In genomic region chr3:50734985-50735384, GRCh38 we compare ENCODE assay signal across 10 cellular contexts.
A peak's percentile ranks its signal among the peaks of the same experiment; 100 is the strongest.
ATAC-seq and TF ChIP-seq lines count a peak whose summit lies in the region.
"Had no signal": no experiment of that assay in that cellular context is flagged by ENCODE, and none has a peak within 500 bp of the region (broad histone marks: within the 10 kb centered on the region; RNA-seq: fewer than 3 reads in every experiment).

No MANE protein-coding gene starts in this region.

- H3K4me3 ChIP-seq in HEK293 (ENCODE audit: low read depth, low read length) = no peak overlapping the region
- H3K4me3 ChIP-seq: A549; BLaER1; BLaER1 treated with 17β-estradiol and CSF1 and Interleukin-3, amounts not matched to agents 10 nM and 100 nM had no signal

- H3K4me1 ChIP-seq in HEK293 (ENCODE audit: control insufficient read depth, insufficient read depth, low read length) = no peaks in the 10 kb centered on the region
- H3K4me1 ChIP-seq: A549; BE2C; BLaER1; BLaER1 treated with 17β-estradiol and CSF1 and Interleukin-3, amounts not matched to agents 10 nM and 100 nM; Caco-2 had no signal

- H3K36me3 ChIP-seq in HEK293 (ENCODE audit: control insufficient read depth in 2 of 2, insufficient read depth in 1 of 2, low read length in 2 of 2) = no peaks in the 10 kb centered on the region
- H3K36me3 ChIP-seq: BE2C; BLaER1; BLaER1 treated with 17β-estradiol and CSF1 and Interleukin-3, amounts not matched to agents 10 nM and 100 nM had no signal

- ATAC-seq in HG03565 (IDR thresholded peaks at IDR 0.05; ENCODE audit: unreplicated experiment) = no peak
- ATAC-seq: A549; CD8-positive, alpha-beta T cell had no signal

- no peak for TF ChIP-seq CTCF in HEK293 (tag by site-specific recombination; IDR thresholded peaks at IDR 0.05)

- no peaks in the 10 kb centered on the region for H3K9me3 ChIP-seq in HEK293 (ENCODE audit: control insufficient read depth, insufficient read depth, low read depth, low read length)
- H3K9me3 ChIP-seq: A549, BE2C, BLaER1, Caco-2 had no signal

- CTCF ChIA-PET in HEK293 (lab: Yijun Ruan, JAX) = no interaction called here

- no peak overlapping the region for H3K27ac ChIP-seq in HEK293 (ENCODE audit: extremely low read depth, low read depth, low read length)
- H3K27ac ChIP-seq: 22Rv1; A549; BLaER1; BLaER1 treated with 17β-estradiol and CSF1 and Interleukin-3, amounts not matched to agents 10 nM and 100 nM; C4-2B had no signal

- POLR2A ChIA-PET in HEK293 (lab: Yijun Ruan, JAX) = interaction anchor here (0.6 kb wide), 1 partner anchor 74 kb away, joined by 5 read pairs; no protein-coding TSS in a partner anchor

TF ChIP-seq in HEK293, 187 proteins besides CTCF, POLR2A, EP300 and RAD21:
- TF ChIP-seq SETDB1 (IDR thresholded peaks at IDR 0.05; ENCODE audit: insufficient read length, low read length) = peak; percentile 56
- TF ChIP-seq ZNF791 (tag by site-specific recombination; IDR thresholded peaks at IDR 0.05) = peak; percentile 98
- TF ChIP-seq ZNF223 (tag by site-specific recombination; IDR thresholded peaks at IDR 0.05) = no peak
- TF ChIP-seq PRDM2 (tag by site-specific recombination; IDR thresholded peaks at IDR 0.05; ENCODE audit: borderline replicate concordance) = no peak
- no peak for TF ChIP-seq FEZF1 (tag by site-specific recombination; IDR thresholded peaks at IDR 0.05)
- TF ChIP-seq ZNF596 (tag by site-specific recombination; IDR thresholded peaks at IDR 0.05) = no peak
- no peak for TF ChIP-seq PRDM6 (tag by site-specific recombination; IDR thresholded peaks at IDR 0.05)
- no peak for TF ChIP-seq ZNF311 (tag by site-specific recombination; IDR thresholded peaks at IDR 0.05; ENCODE audit: borderline replicate concordance)
- no peak for TF ChIP-seq YY1 (tag by site-specific recombination; IDR thresholded peaks at IDR 0.05)
- no peak for TF ChIP-seq ZNF677 (tag by site-specific recombination; IDR thresholded peaks at IDR 0.05)
- no peak for TF ChIP-seq ZFP41 (tag by site-specific recombination; IDR thresholded peaks at IDR 0.05; ENCODE audit: borderline replicate concordance)
- no peak for TF ChIP-seq ZNF394 (tag by site-specific recombination; IDR thresholded peaks at IDR 0.05; ENCODE audit: borderline replicate concordance)
- TF ChIP-seq ZNF138 (tag by site-specific recombination; IDR thresholded peaks at IDR 0.05; ENCODE audit: borderline replicate concordance) = no peak
- TF ChIP-seq ZNF157 (tag by site-specific recombination; IDR thresholded peaks at IDR 0.05) = no peak
- TF ChIP-seq, protein P1, sequence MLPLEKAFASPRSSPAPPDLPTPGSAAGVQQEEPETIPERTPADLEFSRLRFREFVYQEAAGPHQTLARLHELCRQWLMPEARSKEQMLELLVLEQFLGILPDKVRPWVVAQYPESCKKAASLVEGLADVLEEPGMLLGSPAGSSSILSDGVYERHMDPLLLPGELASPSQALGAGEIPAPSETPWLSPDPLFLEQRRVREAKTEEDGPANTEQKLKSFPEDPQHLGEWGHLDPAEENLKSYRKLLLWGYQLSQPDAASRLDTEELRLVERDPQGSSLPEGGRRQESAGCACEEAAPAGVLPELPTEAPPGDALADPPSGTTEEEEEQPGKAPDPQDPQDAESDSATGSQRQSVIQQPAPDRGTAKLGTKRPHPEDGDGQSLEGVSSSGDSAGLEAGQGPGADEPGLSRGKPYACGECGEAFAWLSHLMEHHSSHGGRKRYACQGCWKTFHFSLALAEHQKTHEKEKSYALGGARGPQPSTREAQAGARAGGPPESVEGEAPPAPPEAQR (tag by site-specific recombination; IDR thresholded peaks at IDR 0.05) = no peak
- no peak for TF ChIP-seq ZNF585B (tag by site-specific recombination; IDR thresholded peaks at IDR 0.05)
